In the genomic region with DNA sequence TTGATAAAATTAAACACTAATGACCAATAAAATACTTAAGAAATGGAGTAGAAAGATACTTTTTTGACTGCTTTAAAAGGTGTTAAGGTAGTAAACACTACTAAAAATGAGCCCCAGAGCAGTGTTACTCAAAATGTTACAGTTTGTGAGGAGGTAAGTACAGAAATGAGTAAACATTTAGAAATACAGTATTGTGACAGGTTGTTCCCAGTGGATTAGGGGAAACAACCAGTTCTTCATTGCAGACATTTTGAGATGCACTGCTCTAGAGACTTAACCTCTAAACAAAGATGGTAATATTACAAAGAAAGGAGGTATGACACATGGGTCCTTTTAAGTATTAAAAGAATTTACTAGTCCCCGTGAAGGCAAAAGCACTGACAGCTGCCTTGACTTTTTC, we compare ENCODE assay signal across 19 cellular contexts. TPM values are rescaled to one million over a fixed set of nuclear protein-coding genes. Genes with fewer than 3 reads are reported as not detected.
DNase-seq lines count a peak whose midpoint lies in the region; ATAC-seq, FAIRE-seq and TF ChIP-seq lines count a peak whose summit lies in the region.
"Had no signal": no experiment of that assay in that cellular context is flagged by ENCODE, and none has a peak within 500 bp of the region (broad histone marks: within the 10 kb centered on the region; RNA-seq: fewer than 3 reads in every experiment).

No MANE protein-coding gene starts in this region.

- H3K4me2 ChIP-seq in A549 (no peak overlapping the region), GM12878 (ENCODE audit: control insufficient read depth, insufficient read depth) (no peak overlapping the region)
- H3K4me2 ChIP-seq: BLaER1 had no signal

- 84% methylated on average over 1 of the region's 1 CpG for WGBS in A549 (ENCODE audit: missing lambda C conversion rate)
- 4% methylated on average over 1 of the region's 1 CpG for WGBS in GM12878 (ENCODE audit: insufficient coverage, insufficient replicate concordance, low lambda C conversion rate, missing lambda C conversion rate)

- no peak for TF ChIP-seq EP300 in A549 (IDR thresholded peaks at IDR 0.05)
- no peak for TF ChIP-seq EP300 in GM12878 (IDR thresholded peaks at IDR 0.05; ENCODE audit: borderline replicate concordance in 1 of 2, control insufficient read depth in 1 of 2, low read depth in 2 of 2, low read length in 2 of 2)

- no peaks in the 10 kb centered on the region for H3K27me3 ChIP-seq in GM12878 (replicated peaks in 1 of 2; ENCODE audit: control insufficient read depth in 2 of 2, insufficient read depth in 2 of 2, low read length in 1 of 2)
- H3K27me3 ChIP-seq: BLaER1 had no signal

- TF ChIP-seq RAD21 in A549 (conservative IDR thresholded peaks at IDR 0.05 in 1 of 2, IDR thresholded peaks at IDR 0.05 in 1 of 2): no peak
- TF ChIP-seq RAD21 in GM12878 (IDR thresholded peaks at IDR 0.05; ENCODE audit: insufficient read depth, low read depth, low read length): no peak

- H3K9ac ChIP-seq in GM12878 (ENCODE audit: control insufficient read depth, insufficient read depth, low read length): no peak overlapping the region
- H3K9ac ChIP-seq: BLaER1 had no signal

- H3K27ac ChIP-seq in A549: no peak overlapping the region
- no peak overlapping the region for H3K27ac ChIP-seq in GM12878 (ENCODE audit: control insufficient read depth, insufficient read depth)
- H3K27ac ChIP-seq: 22Rv1, BLaER1 had no signal

- peaks cover 48% of the 10 kb centered on the region for H3K4me1 Mint-ChIP-seq in activated T-cell treated with anti-CD3 and anti-CD28 coated beads, Interleukin-2, amount 50 U/mL, for 72 hours (ENCODE audit: low read depth)
- H3K4me1 Mint-ChIP-seq in T-cell: peaks cover 38 to 52% (median 39%) of the 10 kb centered on the region in 3 donors

- RAD21 ChIA-PET in GM12878 (lab: Charles Lee; ENCODE audit: unreplicated experiment): no interaction called here

- in situ Hi-C loops in GM12878 (cut with MboI): loop anchor here (5.0 kb wide), 1 partner anchor 35 kb away; no protein-coding TSS in a partner anchor

- no peaks in the 10 kb centered on the region for H3K9me3 Mint-ChIP-seq in activated T-cell treated with anti-CD3 and anti-CD28 coated beads, Interleukin-2, amount 50 U/mL, for 72 hours
- no peaks in the 10 kb centered on the region for H3K9me3 Mint-ChIP-seq in T-cell
- H3K9me3 Mint-ChIP-seq: CD8-positive, alpha-beta memory T cell had no signal

- DNase-seq in DMS53 (lab: John Stamatoyannopoulos, UW) (peak; percentile 14), DMS53 treated with DMSO at 0.1 percent for 48 hours (lab: John Stamatoyannopoulos, UW; ENCODE audit: unreplicated experiment) (no peak), A549 (ENCODE audit: low read depth in 1 of 2, low spot score in 1 of 2) (no peak), GM12878 (ENCODE audit: low read depth, low spot score) (no peak), T-cell (no peak)
- DNase-seq in activated T-cell treated with anti-CD3 and anti-CD28 coated beads, Interleukin-2, amount 50 U/mL, for 72 hours: no peak
- DNase-seq in activated T-cell treated with anti-CD3 and anti-CD28 coated beads, Interleukin-2, amount 50 U/mL, for 1 hour: no peak
- DNase-seq: AML-193; Caco-2; CD8-positive, alpha-beta memory T cell; DMS79 had no signal

- intact Hi-C loops in GM12878 (cut with micrococcal nuclease; ENCODE audit: unreplicated experiment): no loop called here

- H3K4me3 Mint-ChIP-seq in activated T-cell treated with anti-CD3 and anti-CD28 coated beads, Interleukin-2, amount 50 U/mL, for 72 hours: no peak overlapping the region
- no peak overlapping the region for H3K4me3 Mint-ChIP-seq in T-cell
- H3K4me3 Mint-ChIP-seq: CD8-positive, alpha-beta memory T cell had no signal

- no peak for TF ChIP-seq POLR2A in A549 (IDR thresholded peaks at IDR 0.05; ENCODE audit: low read length)
- no peak for TF ChIP-seq POLR2A in GM12878 (IDR thresholded peaks at IDR 0.05; ENCODE audit: low read depth, low read length)

- no TSS peak for BruUV-seq in GM12878 (replicated peaks; lab: Mats Ljungman, UMichigan)

- ATAC-seq in activated T-cell treated with anti-CD3 and anti-CD28 coated beads, Interleukin-2, amount 50 U/mL, for 72 hours (replicated peaks in 1 of 2): peak; percentile 56 to 58
- ATAC-seq in A549 (no peak), GM12878 (peak; percentile 25; the same call in 2 of the 3 replicates), GM18907 (IDR thresholded peaks at IDR 0.05; ENCODE audit: unreplicated experiment) (no peak), T-cell (replicated peaks in 1 of 4) (no peak)

- peak overlapping the region; percentile 57 for H3K27ac Mint-ChIP-seq in activated T-cell treated with anti-CD3 and anti-CD28 coated beads, Interleukin-2, amount 50 U/mL, for 72 hours
- no peak overlapping the region for H3K27ac Mint-ChIP-seq in T-cell

- peaks cover 13 to 55% of the 10 kb centered on the region in 2 experiments for H3K36me3 ChIP-seq in GM12878 (ENCODE audit: control insufficient read depth in 2 of 2, insufficient read depth in 2 of 2, low read length in 1 of 2)

- H3K9me3 ChIP-seq in A549 (no peaks in the 10 kb centered on the region), GM12878 (replicated peaks; ENCODE audit: control insufficient read depth, insufficient read depth, low read length) (no peaks in the 10 kb centered on the region)
- H3K9me3 ChIP-seq: BLaER1, Caco-2, HAP-1 had no signal

- SMC1A ChIA-PET in GM12878 (lab: Charles Lee; ENCODE audit: uncharacterized antibody, unreplicated experiment): no interaction called here

- no peaks in the 10 kb centered on the region for H3K4me1 ChIP-seq in A549
- peaks cover 8% of the 10 kb centered on the region for H3K4me1 ChIP-seq in GM12878 (ENCODE audit: control insufficient read depth, insufficient read depth, low read length)
- H3K4me1 ChIP-seq: Caco-2 had no signal

- no peaks in the 10 kb centered on the region for H3K27me3 Mint-ChIP-seq in activated T-cell treated with anti-CD3 and anti-CD28 coated beads, Interleukin-2, amount 50 U/mL, for 72 hours (ENCODE audit: low read depth)
- no peaks in the 10 kb centered on the region for H3K27me3 Mint-ChIP-seq in T-cell
- H3K27me3 Mint-ChIP-seq: CD8-positive, alpha-beta memory T cell had no signal

- peaks cover 42% of the 10 kb centered on the region for H3K79me2 ChIP-seq in GM12878 (ENCODE audit: control insufficient read depth, insufficient read depth, low read length)

- CTCF ChIA-PET in A549 (lab: Yijun Ruan, JAX) (no interaction called here), GM12878 (lab: Yijun Ruan, JAX) (no interaction called here), T-cell (lab: Charles Lee) (no interaction called here)

- POLR2A ChIA-PET in A549 (lab: Yijun Ruan, JAX): no interaction called here
- POLR2A ChIA-PET in GM12878 (lab: Charles Lee): no interaction called here
- POLR2A ChIA-PET in T-cell (lab: Charles Lee): no interaction called here

- no peak for FAIRE-seq in A549 (lab: Jason Lieb, UNC)
- FAIRE-seq in GM12878 (lab: Jason Lieb, UNC): no peak
- FAIRE-seq: GM12891, GM19239, H1, HTR-8/SVneo had no signal

- TF ChIP-seq CTCF in A549 (IDR thresholded peaks at IDR 0.05) (no peak), GM12878 (IDR thresholded peaks at IDR 0.05 in 2 of 3, conservative IDR thresholded peaks at IDR 0.05 in 1 of 3; ENCODE audit: control insufficient read depth in 2 of 3, extremely low read depth in 1 of 3, insufficient read depth in 1 of 3, low read depth in 3 of 3, low read length in 3 of 3) (no peak)

- H3K4me3 ChIP-seq in A549: no peak overlapping the region
- no peak overlapping the region for H3K4me3 ChIP-seq in GM12878
- H3K4me3 ChIP-seq: BLaER1, HAP-1 had no signal

- H4K20me1 ChIP-seq in GM12878 (ENCODE audit: control insufficient read depth, insufficient read depth): peaks cover 8% of the 10 kb centered on the region

- H3K36me3 Mint-ChIP-seq in activated T-cell treated with anti-CD3 and anti-CD28 coated beads, Interleukin-2, amount 50 U/mL, for 72 hours (ENCODE audit: insufficient read depth in 2 of 2): peaks cover 17 to 57% of the 10 kb centered on the region in 2 donors
- peaks cover 71% of the 10 kb centered on the region for H3K36me3 Mint-ChIP-seq in T-cell

- H2AFZ ChIP-seq in GM12878 (ENCODE audit: control insufficient read depth, low read depth, low read length): no peak overlapping the region

TF ChIP-seq in A549, 52 proteins besides CTCF, POLR2A, EP300 and RAD21:
- no peak for TF ChIP-seq RNF2 (IDR thresholded peaks at IDR 0.05; ENCODE audit: borderline replicate concordance, low read depth)
- 0 out of 2 replicates have a peak, but pooled peaks have one; percentile 40 for TF ChIP-seq POLR2AphosphoS2 (conservative IDR thresholded peaks at IDR 0.05; ENCODE audit: low read length)

TF ChIP-seq in GM12878, 131 proteins besides CTCF, POLR2A, EP300 and RAD21 (continues in another document):
- peak; percentile 39; the same call in 1 of the 2 replicates for TF ChIP-seq IRF4 (IDR thresholded peaks at IDR 0.05; ENCODE audit: low read depth, low read length)

RNA-seq across cellular contexts. Expression of gene DHX9, which starts 12.7 kb away (rescaled TPM):
- 10 to 100 TPM; 94.6 to 98.4 TPM for total RNA-seq in activated T-cell treated with anti-CD3 and anti-CD28 coated beads, Interleukin-2, amount 50 U/mL, for 72 hours
- polyA plus RNA-seq in A549 (2011; rRNA removed) (222 and 247 TPM in 2 replicates), A549 (2017; fragmentation: RNase III; extraction: RNeasy Plus Mini Kit Qiagen cat#74134 plus additional on column Dnase treatment) (194 to 206 TPM (median 205 TPM) in 3 replicates), GM12878 (2011; rRNA removed) (234 and 266 TPM in 2 replicates), GM12878 (2014; fragmentation: Illumina TruSeq; extraction: Trizol) (219 and 238 TPM in 2 replicates), GM12878 (2014; fragmentation: Nextera tagmentation; extraction: Ambion mirVana) (100 to 1,000 TPM in 1 of 2 experiments, 10 to 100 TPM in 1; 90.7 to 130 TPM), GM12878 (2014; rRNA removed) (188 and 189 TPM in 2 replicates), GM12878 (2016; fragmentation: Nextera tagmentation; extraction: Ambion mirVana) (100 to 1,000 TPM; 214 to 221 TPM)
- 145 and 149 TPM in 2 replicates for polyA plus RNA-seq in A549 (2012; cell fraction: cytosol; rRNA removed)
- polyA plus RNA-seq in A549 (2012; cell fraction: nucleus; rRNA removed): 150 and 289 TPM in 2 replicates
- 173 and 213 TPM in 2 replicates for polyA minus RNA-seq in A549 (2011; rRNA and poly(A)+ RNA removed)
- total RNA-seq in GM12878 (2013; cell fraction: nucleolus; rRNA removed): 252 and 256 TPM in 2 replicates
- total RNA-seq in GM12878 (2014; rRNA removed) (165 and 178 TPM in 2 replicates), GM12878 (2014; rRNA removed; fragmentation: Illumina TruSeq; extraction: Trizol) (217 and 229 TPM in 2 replicates), GM12878 (2021) (227 and 235 TPM in 2 replicates), T-cell (100 to 1,000 TPM; 180 to 264 (median 193) TPM)
- polyA plus RNA-seq in GM12878 (2011; ENCODE audit: low read depth): 87.0 TPM
- polyA plus RNA-seq in GM12878 (2011; cell fraction: cytosol; rRNA removed): 145 and 170 TPM in 2 replicates
- 170 and 239 TPM in 2 replicates for polyA plus RNA-seq in GM12878 (2011; cell fraction: nucleus; rRNA removed)
- 81.9 and 103 TPM in 2 replicates for polyA plus RNA-seq in GM12878 (2012)
- 226 and 292 TPM in 2 replicates for polyA minus RNA-seq in GM12878 (2011; rRNA and poly(A)+ RNA removed)
- 67.4 and 116 TPM in 2 replicates for polyA minus RNA-seq in GM12878 (2011; cell fraction: cytosol; rRNA and poly(A)+ RNA removed)
- 111 and 161 TPM in 2 replicates for polyA minus RNA-seq in GM12878 (2011; cell fraction: nucleus; rRNA and poly(A)+ RNA removed)

Comparison
In these comparisons a context has a peak if more than half of its experiments do, and no peak if none do; other contexts are left out.
1. ATAC-seq: peak in activated T-cell treated with anti-CD3 and anti-CD28 coated beads, Interleukin-2, amount 50 U/mL, for 72 hours (2 of 2) and GM12878 (single experiment); none in A549 (0 of 2), GM18907 (single experiment) and T-cell (0 of 4).